1 cellular context compared by ENCODE assay signal in the genomic region with DNA sequence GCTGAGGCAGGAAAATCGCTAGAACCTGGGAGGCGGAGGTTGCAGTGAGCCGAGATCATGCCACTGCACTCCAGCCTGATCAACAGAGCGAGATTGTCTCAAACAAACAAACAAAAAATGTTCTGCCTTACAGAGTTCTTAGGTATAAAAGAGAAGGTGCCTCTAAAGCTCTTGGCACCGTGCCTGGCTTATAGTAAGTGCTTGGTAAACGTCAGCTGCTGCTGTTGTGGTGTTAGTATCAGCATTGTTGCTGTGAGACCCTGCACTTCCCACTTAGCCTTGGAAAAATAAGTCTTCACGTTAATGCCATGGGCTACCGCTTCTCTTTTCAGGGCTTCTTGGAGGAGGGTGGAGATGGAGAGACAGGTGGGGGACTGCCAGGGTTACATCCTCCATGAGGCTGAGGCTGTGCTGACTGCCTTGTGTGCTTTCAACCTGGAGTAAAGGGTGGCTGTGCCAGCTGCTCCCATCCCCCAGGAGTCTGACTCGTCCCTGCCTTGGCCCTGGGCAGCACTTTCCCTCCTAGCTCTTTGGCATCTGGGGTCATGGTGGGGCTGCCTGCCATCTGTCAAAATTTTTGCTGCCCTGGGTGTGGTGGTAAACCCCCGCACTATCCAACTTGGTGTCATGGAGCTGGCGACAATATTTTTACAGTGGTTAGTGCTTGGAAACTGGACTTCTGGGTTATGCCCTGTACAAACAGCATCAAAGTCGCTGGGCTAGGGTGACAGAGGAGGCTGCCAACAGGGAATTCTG.
A peak's percentile ranks its signal among the peaks of the same experiment; 100 is the strongest.
TF ChIP-seq lines count a peak whose summit lies in the region.

No MANE protein-coding gene starts in this region.

TF ChIP-seq in HepG2, 621 proteins besides CTCF, POLR2A, EP300 and RAD21 (continued from another document):
- TF ChIP-seq, protein P1, sequence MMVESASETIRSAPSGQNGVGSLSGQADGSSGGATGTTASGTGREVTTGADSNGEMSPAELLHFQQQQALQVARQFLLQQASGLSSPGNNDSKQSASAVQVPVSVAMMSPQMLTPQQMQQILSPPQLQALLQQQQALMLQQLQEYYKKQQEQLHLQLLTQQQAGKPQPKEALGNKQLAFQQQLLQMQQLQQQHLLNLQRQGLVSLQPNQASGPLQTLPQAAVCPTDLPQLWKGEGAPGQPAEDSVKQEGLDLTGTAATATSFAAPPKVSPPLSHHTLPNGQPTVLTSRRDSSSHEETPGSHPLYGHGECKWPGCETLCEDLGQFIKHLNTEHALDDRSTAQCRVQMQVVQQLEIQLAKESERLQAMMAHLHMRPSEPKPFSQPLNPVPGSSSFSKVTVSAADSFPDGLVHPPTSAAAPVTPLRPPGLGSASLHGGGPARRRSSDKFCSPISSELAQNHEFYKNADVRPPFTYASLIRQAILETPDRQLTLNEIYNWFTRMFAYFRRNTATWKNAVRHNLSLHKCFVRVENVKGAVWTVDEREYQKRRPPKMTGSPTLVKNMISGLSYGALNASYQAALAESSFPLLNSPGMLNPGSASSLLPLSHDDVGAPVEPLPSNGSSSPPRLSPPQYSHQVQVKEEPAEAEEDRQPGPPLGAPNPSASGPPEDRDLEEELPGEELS (CRISPR knock-in tag; IDR thresholded peaks at IDR 0.05): 0 out of 2 replicates have a peak, but pooled peaks have one; percentile 15
- TF ChIP-seq TAF1 (CRISPR knock-in tag; IDR thresholded peaks at IDR 0.05): no peak
- TF ChIP-seq ZNF251 (CRISPR knock-in tag; IDR thresholded peaks at IDR 0.05): no peak
- TF ChIP-seq ZBTB26 (CRISPR knock-in tag; IDR thresholded peaks at IDR 0.05; ENCODE audit: borderline replicate concordance): no peak
